ENCODE assay signal across 27 cellular contexts in genomic region chr11:70669281-70669680, GRCh38.
"Had no signal": no experiment of that assay in that cellular context is flagged by ENCODE, and none has a peak within 500 bp of the region (broad histone marks: within the 10 kb centered on the region; RNA-seq: fewer than 3 reads in every experiment).

No MANE protein-coding gene starts in this region.

- H3K9me3 ChIP-seq: body of pancreas, heart right ventricle had no signal

- H3K36me3 ChIP-seq: heart right ventricle had no signal

- H3K4me3 ChIP-seq: body of pancreas, coronary artery, dorsolateral prefrontal cortex, heart right ventricle had no signal

- H3K27ac Mint-ChIP-seq: activated CD8-positive, alpha-beta T cell treated with anti-CD3 and anti-CD28 coated beads for 36 hours; activated naive CD8-positive, alpha-beta T cell; activated T-helper 17 cell treated with anti-CD3 and anti-CD28 coated beads, Interleukin-2, amount 50 U/mL, for 72 hours; dendritic cell treated with granulocyte-macrophage colony-stimulating factor and Interleukin-4, amounts not matched to agents 40 ng/mL and 50 ng/mL, for 4 days; endodermal cell had no signal

- H3K27me3 ChIP-seq: body of pancreas had no signal

- H3K9me3 Mint-ChIP-seq: activated CD8-positive, alpha-beta T cell treated with anti-CD3 and anti-CD28 coated beads for 36 hours; activated T-cell treated with anti-CD3 and anti-CD28 coated beads, Interleukin-2, amount 50 U/mL, for 4 hours; activated T-helper 17 cell treated with anti-CD3 and anti-CD28 coated beads, Interleukin-2, amount 50 U/mL, for 72 hours; dendritic cell treated with granulocyte-macrophage colony-stimulating factor and Interleukin-4, amounts not matched to agents 40 ng/mL and 50 ng/mL, for 4 days; endodermal cell had no signal

- H3K4me1 ChIP-seq: body of pancreas, heart right ventricle had no signal

- H3K27ac ChIP-seq: body of pancreas, coronary artery, dorsolateral prefrontal cortex, heart right ventricle had no signal

- H3K4me3 Mint-ChIP-seq: activated CD8-positive, alpha-beta T cell treated with anti-CD3 and anti-CD28 coated beads for 36 hours; activated naive CD8-positive, alpha-beta T cell; activated T-cell treated with anti-CD3 and anti-CD28 coated beads, Interleukin-2, amount 50 U/mL, for 4 hours; activated T-helper 17 cell treated with anti-CD3 and anti-CD28 coated beads, Interleukin-2, amount 50 U/mL, for 72 hours; dendritic cell treated with granulocyte-macrophage colony-stimulating factor and Interleukin-4, amounts not matched to agents 40 ng/mL and 50 ng/mL, for 4 days; endodermal cell had no signal

- H3K4me1 Mint-ChIP-seq: activated T-helper 17 cell treated with anti-CD3 and anti-CD28 coated beads, Interleukin-2, amount 50 U/mL, for 72 hours had no signal

- DNase-seq: activated CD4-positive, alpha-beta T cell treated with anti-CD3 and anti-CD28 coated beads for 1 hour; activated CD4-positive, alpha-beta T cell treated with anti-CD3 and anti-CD28 coated beads for 48 hours; activated CD4-positive, alpha-beta T cell treated with anti-CD3 and anti-CD28 coated beads, Interleukin-2, amount 50 U/mL, for 1 hour; activated CD4-positive, alpha-beta T cell treated with anti-CD3 and anti-CD28 coated beads, Interleukin-2, amount 50 U/mL, for 48 hours; activated CD8-positive, alpha-beta memory T cell treated with anti-CD3 and anti-CD28 coated beads for 24 hours; activated CD8-positive, alpha-beta T cell treated with anti-CD3 and anti-CD28 coated beads for 36 hours; activated effector memory CD4-positive, alpha-beta T cell treated with Interleukin-2 at 50 U/mL for 16 hours; activated gamma-delta T cell treated with Interleukin-2 at 50 U/mL for 16 hours; activated naive CD4-positive, alpha-beta T cell treated with anti-CD3 and anti-CD28 coated beads, Interleukin-2, amount 50 U/mL, for 16 hours; activated naive CD4-positive, alpha-beta T cell treated with Interleukin-2 at 50 U/mL for 16 hours; activated T-cell treated with anti-CD3 and anti-CD28 coated beads, Interleukin-2, amount 50 U/mL, for 4 hours; amniotic stem cell; anterior cingulate cortex; body of pancreas; caudate nucleus; cerebellar nuclear complex; dorsolateral prefrontal cortex; effector memory CD4-positive, alpha-beta T cell; foreskin fibroblast; heart right ventricle; T-helper 2 cell had no signal

- H3K36me3 Mint-ChIP-seq: activated naive CD8-positive, alpha-beta T cell had no signal

- ATAC-seq: activated CD8-positive, alpha-beta T cell treated with anti-CD3 and anti-CD28 coated beads for 36 hours; activated T-cell treated with anti-CD3 and anti-CD28 coated beads, Interleukin-2, amount 50 U/mL, for 4 hours; activated T-helper 17 cell treated with anti-CD3 and anti-CD28 coated beads, Interleukin-2, amount 50 U/mL, for 72 hours; body of pancreas; esophagus mucosa; heart right ventricle had no signal
